20 cellular contexts compared by ENCODE assay signal in the genomic region with DNA sequence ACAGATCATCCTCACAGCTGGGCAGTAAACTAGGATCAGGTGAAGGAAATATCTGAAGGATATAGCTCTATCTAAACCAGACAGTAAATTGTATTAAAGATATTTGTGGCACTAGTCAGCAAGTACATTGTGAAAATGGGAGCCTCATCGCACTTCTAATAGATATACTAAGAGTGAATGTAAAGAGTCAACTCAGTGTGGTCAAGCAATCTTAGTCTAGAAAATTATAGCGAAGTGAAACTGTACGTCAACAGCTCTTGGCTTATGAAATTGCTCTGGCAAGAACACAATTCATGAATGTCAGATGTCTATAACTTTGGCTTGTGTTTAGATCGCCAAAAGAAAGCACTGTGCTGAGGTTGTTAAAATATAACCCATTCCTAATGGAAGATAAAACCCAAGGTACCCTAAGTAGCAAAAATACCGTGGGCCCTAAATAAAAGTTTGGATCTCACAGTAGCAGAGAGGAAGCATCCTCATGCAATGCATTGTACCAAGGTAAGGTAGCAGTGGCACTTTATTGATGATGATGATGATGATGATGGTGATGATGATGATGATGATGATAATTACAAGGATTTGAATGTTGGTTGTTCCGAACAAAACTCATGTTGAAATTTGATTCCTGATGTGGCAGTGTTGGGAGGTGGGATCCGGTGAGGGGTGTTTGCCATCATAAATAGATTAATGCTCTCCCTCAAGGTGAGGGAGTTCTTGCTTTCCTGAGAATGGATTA.
"Had no signal": no experiment of that assay in that cellular context is flagged by ENCODE, and none has a peak within 500 bp of the region (broad histone marks: within the 10 kb centered on the region; RNA-seq: fewer than 3 reads in every experiment).

No MANE protein-coding gene starts in this region.

- H3K27ac ChIP-seq: lower lobe of right lung, prostate gland, right atrium auricular region, sigmoid colon, stomach, thyroid gland, vagina had no signal

- H3K9me3 ChIP-seq: lower lobe of right lung, prostate gland, sigmoid colon, stomach, thyroid gland, vagina had no signal

- H3K27me3 ChIP-seq: right atrium auricular region, sigmoid colon, stomach, thyroid gland, vagina had no signal

- ATAC-seq: left ventricle myocardium superior; lower lobe of right lung; naive thymus-derived CD8-positive, alpha-beta T cell; stimulated activated effector memory CD8-positive, alpha-beta T cell treated with anti-CD3 and anti-CD28 coated beads, Interleukin-12 subunit alpha, Interleukin-12 subunit beta, amount 100 ng/mL, for 72 hours had no signal

- DNase-seq: dermis blood vessel endothelial cell; head of caudate nucleus; left ventricle myocardium superior; lower lobe of right lung; naive thymus-derived CD8-positive, alpha-beta T cell; nephron progenitor cell; nucleus accumbens; sigmoid colon; stimulated activated CD4-positive, alpha-beta T cell treated with anti-CD3 and anti-CD28 coated beads, Interleukin-2, amount 100 ng/mL, for 24 hours; stimulated activated CD4-positive, alpha-beta T cell treated with anti-CD3 and anti-CD28 coated beads, Interleukin-4, amount 100 ng/mL, for 24 hours; stimulated activated naive CD4-positive, alpha-beta T cell treated with Interleukin-2 at 50 U/mL for 16 hours; stomach; thyroid gland; trophoblast cell had no signal

- H3K36me3 ChIP-seq: lower lobe of right lung, prostate gland, right atrium auricular region, sigmoid colon, stomach, thyroid gland, vagina had no signal

- H3K4me1 ChIP-seq: lower lobe of right lung, prostate gland, right atrium auricular region, sigmoid colon, stomach, thyroid gland, vagina had no signal

- FAIRE-seq: frontal cortex, keratinocyte had no signal

- H3K4me3 ChIP-seq: lower lobe of right lung, prostate gland, right atrium auricular region, sigmoid colon, stomach, thyroid gland, vagina had no signal
